ENCODE assay signal across 14 cellular contexts in the genomic region with DNA sequence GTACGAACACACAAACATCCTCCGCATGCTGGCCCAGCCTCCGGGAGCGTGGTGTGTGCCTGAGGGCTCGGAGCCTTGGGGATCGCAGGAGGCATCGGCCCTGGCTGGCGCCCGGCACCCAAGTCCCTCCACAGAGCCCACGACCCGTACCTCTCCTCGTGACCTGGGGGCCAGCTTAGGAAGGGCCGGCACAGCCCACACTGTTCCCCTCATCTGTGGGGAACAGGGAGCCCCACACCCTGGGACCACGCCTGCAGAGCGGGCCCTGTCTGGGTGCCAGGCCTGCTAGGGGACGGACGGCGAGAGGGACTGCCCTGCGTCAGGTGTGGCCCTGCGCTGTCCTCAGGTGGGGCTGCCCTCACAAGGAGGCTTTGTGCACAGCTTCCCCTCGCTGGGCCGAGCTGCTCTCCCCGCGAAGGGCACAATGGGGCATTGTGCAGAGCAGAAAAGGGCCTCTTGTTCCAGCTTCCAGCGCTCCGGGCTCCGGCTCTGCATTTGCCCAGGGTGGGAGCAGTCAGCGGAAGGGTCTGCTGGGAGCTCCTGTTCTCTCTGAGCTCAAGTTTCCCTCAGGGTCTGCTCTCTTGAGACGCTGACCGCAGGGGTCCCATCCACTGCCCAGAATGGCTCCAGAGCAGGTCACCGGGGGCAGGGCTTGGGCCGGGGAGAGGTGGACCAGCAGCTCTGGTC. TPM values are rescaled to one million over a fixed set of nuclear protein-coding genes. Genes with fewer than 3 reads are reported as not detected.
DNase-seq lines count a peak whose midpoint lies in the region; ATAC-seq and TF ChIP-seq lines count a peak whose summit lies in the region.
"Had no signal": no experiment of that assay in that cellular context is flagged by ENCODE, and none has a peak within 500 bp of the region (broad histone marks: within the 10 kb centered on the region; RNA-seq: fewer than 3 reads in every experiment).

No MANE protein-coding gene starts in this region.

- no peaks in the 10 kb centered on the region for H3K27me3 Mint-ChIP-seq in activated CD4-positive, alpha-beta T cell treated with anti-CD3 and anti-CD28 coated beads for 36 hours
- H3K27me3 Mint-ChIP-seq in activated CD4-positive, alpha-beta T cell treated with anti-CD3 and anti-CD28 coated beads, Interleukin-2, amount 10 ng/mL, durations not matched to agents 24 days and 14 days: peaks cover 7% of the 10 kb centered on the region

- peak; percentile 6 for DNase-seq in activated CD4-positive, alpha-beta T cell treated with anti-CD3 and anti-CD28 coated beads for 36 hours
- DNase-seq in activated CD4-positive, alpha-beta T cell treated with anti-CD3 and anti-CD28 coated beads, Interleukin-2, amount 10 ng/mL, durations not matched to agents 24 days and 14 days: no peak
- DNase-seq in globus pallidus (ENCODE audit: low spot score) (peak; percentile 98), nucleus accumbens (lab: John Stamatoyannopoulos, UW) (peak in 54 of 56 donors; percentile 45 to 95 (median 88)), testis (peak; percentile 72), DMS79 (lab: John Stamatoyannopoulos, UW) (no peak), NK-92 (lab: John Stamatoyannopoulos, UW; ENCODE audit: unreplicated experiment) (no peak), RWPE1 (ENCODE audit: low spot score) (no peak)
- DNase-seq: activated CD4-positive, alpha-beta T cell treated with anti-CD3 and anti-CD28 coated beads, Interleukin-2, amount 50 U/mL, for 4 hours; NCI-H1105 treated with DMSO at 0.1 percent for 48 hours; SK-N-SH had no signal

- WGBS in testis, 2 donors: 68 to 75% methylated on average over 4 to 32 of the region's 32 CpGs

- TF ChIP-seq POLR2A in testis (IDR thresholded peaks at IDR 0.05): no peak

- H3K4me3 ChIP-seq in testis: no peak overlapping the region
- H3K4me3 ChIP-seq: BLaER1 treated with 17β-estradiol and CSF1 and Interleukin-3, amounts not matched to agents 10 nM and 100 nM had no signal

- H3K4me3 Mint-ChIP-seq in activated CD4-positive, alpha-beta T cell treated with anti-CD3 and anti-CD28 coated beads for 36 hours: no peak overlapping the region
- no peak overlapping the region for H3K4me3 Mint-ChIP-seq in activated CD4-positive, alpha-beta T cell treated with anti-CD3 and anti-CD28 coated beads, Interleukin-2, amount 10 ng/mL, durations not matched to agents 24 days and 14 days

- peaks cover 13% of the 10 kb centered on the region for H3K36me3 Mint-ChIP-seq in activated CD4-positive, alpha-beta T cell treated with anti-CD3 and anti-CD28 coated beads for 36 hours (ENCODE audit: low read depth)
- peaks cover 4% of the 10 kb centered on the region for H3K36me3 Mint-ChIP-seq in activated CD4-positive, alpha-beta T cell treated with anti-CD3 and anti-CD28 coated beads, Interleukin-2, amount 10 ng/mL, durations not matched to agents 24 days and 14 days (ENCODE audit: low read depth)

- CTCF ChIA-PET in activated CD4-positive, alpha-beta T cell treated with anti-CD3 and anti-CD28 coated beads for 36 hours (lab: Charles Lee): interaction anchor here (0.6 kb wide), 1 partner anchor 25 kb away, joined by 3 read pairs; no protein-coding TSS in a partner anchor
- CTCF ChIA-PET in RWPE1 (lab: Yijun Ruan, JAX): no interaction called here

- POLR2A ChIA-PET in activated CD4-positive, alpha-beta T cell treated with anti-CD3 and anti-CD28 coated beads for 36 hours (lab: Charles Lee): no interaction called here
- POLR2A ChIA-PET in RWPE1 (lab: Yijun Ruan, JAX; ENCODE audit: low non-redundant PET): no interaction called here

- no peaks in the 10 kb centered on the region for H3K9me3 Mint-ChIP-seq in activated CD4-positive, alpha-beta T cell treated with anti-CD3 and anti-CD28 coated beads for 36 hours (ENCODE audit: low read depth)
- no peaks in the 10 kb centered on the region for H3K9me3 Mint-ChIP-seq in activated CD4-positive, alpha-beta T cell treated with anti-CD3 and anti-CD28 coated beads, Interleukin-2, amount 10 ng/mL, durations not matched to agents 24 days and 14 days

- peaks cover 19% of the 10 kb centered on the region for H3K4me1 Mint-ChIP-seq in activated CD4-positive, alpha-beta T cell treated with anti-CD3 and anti-CD28 coated beads for 36 hours
- peaks cover 11% of the 10 kb centered on the region for H3K4me1 Mint-ChIP-seq in activated CD4-positive, alpha-beta T cell treated with anti-CD3 and anti-CD28 coated beads, Interleukin-2, amount 10 ng/mL, durations not matched to agents 24 days and 14 days

- H3K27ac Mint-ChIP-seq in activated CD4-positive, alpha-beta T cell treated with anti-CD3 and anti-CD28 coated beads for 36 hours: no peak overlapping the region
- H3K27ac Mint-ChIP-seq in activated CD4-positive, alpha-beta T cell treated with anti-CD3 and anti-CD28 coated beads, Interleukin-2, amount 10 ng/mL, durations not matched to agents 24 days and 14 days: no peak overlapping the region

- intact Hi-C loops in activated CD4-positive, alpha-beta T cell treated with anti-CD3 and anti-CD28 coated beads for 36 hours (cut with DNase I, micrococcal nuclease): loop anchor here in 1 of 2 experiments (5.0 kb wide), 2 partner anchors 165 to 640 kb away; a partner anchor contains a TSS
- intact Hi-C loops in activated CD4-positive, alpha-beta T cell treated with anti-CD3 and anti-CD28 coated beads, Interleukin-2, amount 10 ng/mL, durations not matched to agents 24 days and 14 days (cut with micrococcal nuclease): no loop called here
- intact Hi-C loops in testis (cut with DNase I; ENCODE audit: low total_unique reads): no loop called here

- H3K9me3 ChIP-seq in testis: no peaks in the 10 kb centered on the region
- H3K9me3 ChIP-seq: BLaER1 treated with 17β-estradiol and CSF1 and Interleukin-3, amounts not matched to agents 10 nM and 100 nM; SK-N-SH had no signal

- TF ChIP-seq CTCF in testis (IDR thresholded peaks at IDR 0.05): no peak
- TF ChIP-seq CTCF in RWPE1 (conservative IDR thresholded peaks at IDR 0.05; ENCODE audit: low read depth): no peak

- no peaks in the 10 kb centered on the region for H3K27me3 ChIP-seq in testis

- no peak overlapping the region for H3K27ac ChIP-seq in testis
- H3K27ac ChIP-seq in RWPE1: no peak overlapping the region
- H3K27ac ChIP-seq: 22Rv1; BLaER1 treated with 17β-estradiol and CSF1 and Interleukin-3, amounts not matched to agents 10 nM and 100 nM had no signal

- no peak for ATAC-seq in activated CD4-positive, alpha-beta T cell treated with anti-CD3 and anti-CD28 coated beads for 36 hours

- H3K36me3 ChIP-seq in testis (ENCODE audit: low read depth, missing control alignments): no peaks in the 10 kb centered on the region

- H3K4me1 ChIP-seq in testis: peaks cover 28% of the 10 kb centered on the region

RNA-seq across cellular contexts. Expression of a gene that starts 1.7 kb away (rescaled TPM):
- total RNA-seq in activated CD4-positive, alpha-beta T cell treated with anti-CD3 and anti-CD28 coated beads for 36 hours: 10 to 100 TPM in 1 of 2 experiments, 1 to 10 TPM in 1; 9.5 to 12.2 TPM
- 10.4 and 11.9 TPM in 2 replicates for total RNA-seq in activated CD4-positive, alpha-beta T cell treated with anti-CD3 and anti-CD28 coated beads, Interleukin-2, amount 10 ng/mL, durations not matched to agents 24 days and 14 days
- 10 to 100 TPM; 66.6 to 83.4 TPM for total RNA-seq in testis
- 12.5 TPM for polyA plus RNA-seq in testis (ENCODE audit: insufficient read depth, low read depth, low replicate concordance)

RNA-seq across cellular contexts. Expression of a gene that starts 9.1 kb away (rescaled TPM):
- total RNA-seq in activated CD4-positive, alpha-beta T cell treated with anti-CD3 and anti-CD28 coated beads for 36 hours: 1 to 10 TPM; 1.4 to 1.6 TPM
- total RNA-seq in activated CD4-positive, alpha-beta T cell treated with anti-CD3 and anti-CD28 coated beads, Interleukin-2, amount 10 ng/mL, durations not matched to agents 24 days and 14 days: 0.77 and 0.92 TPM in 2 replicates
- 10 to 100 TPM; 11.2 to 19.6 TPM for total RNA-seq in testis
- polyA plus RNA-seq in testis (ENCODE audit: insufficient read depth, low read depth, low replicate concordance): 4.3 TPM
- total RNA-seq: epithelial cell of proximal tubule had no signal
- polyA plus RNA-seq: SK-N-SH had no signal

Comparison
In these comparisons a context has a peak if more than half of its experiments do, and no peak if none do; other contexts are left out.
1. DNase-seq: peak in activated CD4-positive, alpha-beta T cell treated with anti-CD3 and anti-CD28 coated beads for 36 hours (single experiment), globus pallidus (single experiment), nucleus accumbens (54 of 56) and testis (single experiment); none in activated CD4-positive, alpha-beta T cell treated with anti-CD3 and anti-CD28 coated beads, Interleukin-2, amount 10 ng/mL, durations not matched to agents 24 days and 14 days (single experiment), DMS79 (single experiment), NK-92 (single experiment) and RWPE1 (single experiment).